19 cellular contexts compared by ENCODE assay signal in genomic region chr3:45180899-45181298, GRCh38. TPM values are rescaled to one million over a fixed set of nuclear protein-coding genes. Genes with fewer than 3 reads are reported as not detected.
"Had no signal": no experiment of that assay in that cellular context is flagged by ENCODE, and none has a peak within 500 bp of the region (broad histone marks: within the 10 kb centered on the region; RNA-seq: fewer than 3 reads in every experiment).

No MANE protein-coding gene starts in this region.

- H3K27ac ChIP-seq: esophagus muscularis mucosa, neutrophil, pancreas, SJSA1 had no signal

- H3K9me3 ChIP-seq: esophagus muscularis mucosa, gastroesophageal sphincter, mucosa of descending colon, neutrophil, pancreas, SJSA1, transverse colon had no signal

- H3K36me3 ChIP-seq: esophagus muscularis mucosa, gastroesophageal sphincter, neutrophil, pancreas, SJSA1, transverse colon had no signal

- ATAC-seq: activated naive CD8-positive, alpha-beta T cell treated with anti-CD3 and anti-CD28 coated beads, Interleukin-2, amount 50 U/mL, for 24 hours; gastroesophageal sphincter; left cardiac atrium; mucosa of descending colon; naive thymus-derived CD8-positive, alpha-beta T cell; pancreas; right cardiac atrium; stimulated activated naive CD8-positive, alpha-beta T cell treated with anti-CD3 and anti-CD28 coated beads, Interleukin-15, amount 100 ng/mL, for 72 hours; T-helper 17 cell had no signal

- H3K4me3 ChIP-seq: esophagus muscularis mucosa, gastroesophageal sphincter, mucosa of descending colon, pancreas, SJSA1, transverse colon had no signal

- DNase-seq: activated CD4-positive, alpha-beta memory T cell treated with anti-CD3 and anti-CD28 coated beads for 36 hours; activated CD4-positive, alpha-beta T cell treated with anti-CD3 and anti-CD28 coated beads for 48 hours; activated gamma-delta T cell; activated naive CD4-positive, alpha-beta T cell treated with anti-CD3 and anti-CD28 coated beads, Interleukin-2, amount 50 U/mL, for 16 hours; activated naive CD8-positive, alpha-beta T cell treated with anti-CD3 and anti-CD28 coated beads, Interleukin-2, amount 50 U/mL, for 24 hours; effector memory CD4-positive, alpha-beta T cell; left cardiac atrium; mucosa of descending colon; naive thymus-derived CD8-positive, alpha-beta T cell; pancreas; right cardiac atrium; stimulated activated CD4-positive, alpha-beta T cell treated with anti-CD3 and anti-CD28 coated beads, Interleukin-1b, Interleukin-23, amount 100 ng/mL, for 48 hours; stimulated activated naive CD8-positive, alpha-beta T cell treated with anti-CD3 and anti-CD28 coated beads, Interleukin-15, amount 100 ng/mL, for 72 hours; T-helper 17 cell; transverse colon had no signal

- H3K27me3 ChIP-seq: esophagus muscularis mucosa, gastroesophageal sphincter, neutrophil, pancreas, SJSA1, transverse colon had no signal

RNA-seq across cellular contexts. Expression of gene CDCP1, which starts 34.7 kb away (rescaled TPM):
- total RNA-seq: naive thymus-derived CD8-positive, alpha-beta T cell had no signal

RNA-seq across cellular contexts. Expression of gene TMEM158, which starts 45.2 kb away (rescaled TPM):
- total RNA-seq: activated CD4-positive, alpha-beta memory T cell treated with anti-CD3 and anti-CD28 coated beads for 36 hours had no signal
- polyA plus RNA-seq: naive thymus-derived CD8-positive, alpha-beta T cell had no signal
